ENCODE assay signal across 4 cellular contexts in genomic region chr1:21767106-21767505, GRCh38. TPM values are rescaled to one million over a fixed set of nuclear protein-coding genes. Genes with fewer than 3 reads are reported as not detected.
"Had no signal": no experiment of that assay in that cellular context is flagged by ENCODE, and none has a peak within 500 bp of the region (broad histone marks: within the 10 kb centered on the region; RNA-seq: fewer than 3 reads in every experiment).

No MANE protein-coding gene starts in this region.

RNA-seq across cellular contexts. Expression of gene LDLRAD2, which starts 45.0 kb away (rescaled TPM):
- total RNA-seq: gastrocnemius medialis, lung microvascular endothelial cell, osteoblast, subcutaneous adipose tissue had no signal
